In genomic region chr22:49590381-49590780, GRCh38 we compare ENCODE assay signal across 16 cellular contexts.
DNase-seq lines count a peak whose midpoint lies in the region; ATAC-seq, FAIRE-seq and TF ChIP-seq lines count a peak whose summit lies in the region.
"Had no signal": no experiment of that assay in that cellular context is flagged by ENCODE, and none has a peak within 500 bp of the region (broad histone marks: within the 10 kb centered on the region; RNA-seq: fewer than 3 reads in every experiment).

No MANE protein-coding gene starts in this region.

- peaks cover 2 to 3% of the 10 kb centered on the region in 2 donors for H3K9me3 ChIP-seq in kidney (ENCODE audit: control insufficient read depth in 1 of 2, low read length in 2 of 2)
- no peaks in the 10 kb centered on the region for H3K9me3 ChIP-seq in upper lobe of right lung
- H3K9me3 ChIP-seq in stomach = no peaks in the 10 kb centered on the region

- TF ChIP-seq POLR2A in stomach (IDR thresholded peaks at IDR 0.05) = no peak

- H3K27ac ChIP-seq in kidney (ENCODE audit: low read depth in 2 of 2, low read length in 2 of 2) = no peak overlapping the region
- no peak overlapping the region for H3K27ac ChIP-seq in upper lobe of right lung
- H3K27ac ChIP-seq in stomach = no peak overlapping the region
- H3K27ac ChIP-seq: GM23248 had no signal

- CTCF ChIA-PET in WTC11 (lab: Charles Lee) = interaction anchor here (0.6 to 0.9 kb wide), 2 partner anchors 112 to 285 kb away, joined by 3 read pairs; no protein-coding TSS in a partner anchor

- TF ChIP-seq EP300 in stomach (IDR thresholded peaks at IDR 0.05) = no peak

- H3K27me3 Mint-ChIP-seq in WTC11 (ENCODE audit: low read depth) (peaks cover 3% of the 10 kb centered on the region; the same call in 1 of the 2 replicates), neural crest cell (ENCODE audit: low read depth) (no peaks in the 10 kb centered on the region)
- H3K27me3 Mint-ChIP-seq: B cell; CD4-positive, alpha-beta T cell had no signal

- H3K9ac ChIP-seq in kidney (ENCODE audit: low read length in 2 of 2) = no peak overlapping the region
- H3K9ac ChIP-seq: GM23248 had no signal

- H3K9me3 Mint-ChIP-seq in WTC11 = peaks cover 7% of the 10 kb centered on the region
- H3K9me3 Mint-ChIP-seq in neural crest cell = no peaks in the 10 kb centered on the region
- H3K9me3 Mint-ChIP-seq: CD4-positive, alpha-beta T cell had no signal

- ATAC-seq in WTC11 (no peak), upper lobe of right lung (no peak)

- H3K36me3 ChIP-seq in kidney (ENCODE audit: control insufficient read depth in 1 of 2, insufficient read depth in 2 of 2, low read length in 2 of 2) (no peaks in the 10 kb centered on the region), upper lobe of right lung (no peaks in the 10 kb centered on the region), stomach (no peaks in the 10 kb centered on the region)

- H3K4me1 Mint-ChIP-seq in WTC11 = peaks cover 10% of the 10 kb centered on the region
- no peaks in the 10 kb centered on the region for H3K4me1 Mint-ChIP-seq in neural crest cell

- FAIRE-seq in kidney (lab: Jason Lieb, UNC) = no peak
- FAIRE-seq in frontal cortex (lab: Jason Lieb, UNC) = no peak
- FAIRE-seq: A204.1, GM12891, H54 had no signal

- no peak for TF ChIP-seq CTCF in WTC11 (IDR thresholded peaks at IDR 0.05)
- no peak for TF ChIP-seq CTCF in kidney (IDR thresholded peaks at IDR 0.05; ENCODE audit: borderline replicate concordance, extremely low read depth, insufficient read depth)
- no peak for TF ChIP-seq CTCF in neural crest cell (conservative IDR thresholded peaks at IDR 0.05)
- TF ChIP-seq CTCF in upper lobe of right lung (IDR thresholded peaks at IDR 0.05) = no peak
- TF ChIP-seq CTCF in stomach (IDR thresholded peaks at IDR 0.05) = no peak

- H3K4me3 ChIP-seq in kidney (ENCODE audit: low read length in 2 of 2) (no peak overlapping the region), upper lobe of right lung (no peak overlapping the region), stomach (no peak overlapping the region)
- H3K4me3 ChIP-seq: GM23248 had no signal

- intact Hi-C loops in kidney (cut with DNase I) (no loop called here), upper lobe of right lung (cut with DNase I) (no loop called here), stomach (cut with DNase I; ENCODE audit: low total_unique reads) (no loop called here)

- H3K36me3 Mint-ChIP-seq in WTC11 (no peaks in the 10 kb centered on the region; the same call in 1 of the 2 replicates), neural crest cell (ENCODE audit: low read depth) (no peaks in the 10 kb centered on the region)

- H3K4me1 ChIP-seq in kidney (ENCODE audit: control insufficient read depth in 1 of 2, insufficient read depth in 1 of 2, low read depth in 1 of 2, low read length in 2 of 2) = no peaks in the 10 kb centered on the region
- H3K4me1 ChIP-seq in upper lobe of right lung = peaks cover 7% of the 10 kb centered on the region
- no peaks in the 10 kb centered on the region for H3K4me1 ChIP-seq in stomach

- POLR2A ChIA-PET in WTC11 (lab: Charles Lee) = no interaction called here

- 82 to 89% (median 86%) methylated on average over 15 to 17 of the region's 17 CpGs for WGBS in stomach, 5 donors

- H3K4me3 Mint-ChIP-seq in WTC11 = no peak overlapping the region
- no peak overlapping the region for H3K4me3 Mint-ChIP-seq in neural crest cell
- H3K4me3 Mint-ChIP-seq: B cell; CD4-positive, alpha-beta T cell had no signal

- H3K27ac Mint-ChIP-seq in WTC11 (no peak overlapping the region), neural crest cell (ENCODE audit: unreplicated experiment) (peak overlapping the region; percentile 43)
- H3K27ac Mint-ChIP-seq: B cell; CD4-positive, alpha-beta T cell had no signal

- peak; percentile 9 for DNase-seq in WTC11 (ENCODE audit: low spot score)
- DNase-seq in kidney = peak; percentile 37
- DNase-seq in neural crest cell (ENCODE audit: low read depth, low spot score) = no peak
- peak; percentile 46 for DNase-seq in upper lobe of right lung
- no peak for DNase-seq in stomach
- no peak for DNase-seq in DMS 273 treated with DMSO at 0.1 percent for 48 hours (lab: John Stamatoyannopoulos, UW)
- DNase-seq in frontal cortex (ENCODE audit: low spot score in 2 of 2) = no peak
- DNase-seq: C1 segment of cervical spinal cord, Calu3, DMS79, GM23248 had no signal

- H3K27me3 ChIP-seq in upper lobe of right lung (no peaks in the 10 kb centered on the region), stomach (peaks cover 0 to 10% (median 0%) of the 10 kb centered on the region in 3 donors)

TF ChIP-seq in WTC11, 78 proteins besides CTCF, POLR2A, EP300 and RAD21:
- TF ChIP-seq NR2C2 (CRISPR knock-in tag; IDR thresholded peaks at IDR 0.05) (no peak), FOXP1 (CRISPR knock-in tag; IDR thresholded peaks at IDR 0.05; ENCODE audit: borderline replicate concordance) (no peak), USF2 (CRISPR knock-in tag; IDR thresholded peaks at IDR 0.05) (no peak), JUN (CRISPR knock-in tag; IDR thresholded peaks at IDR 0.05) (no peak), MXD4 (CRISPR knock-in tag; IDR thresholded peaks at IDR 0.05; ENCODE audit: borderline replicate concordance) (no peak), ESRRA (CRISPR knock-in tag; IDR thresholded peaks at IDR 0.05; ENCODE audit: borderline replicate concordance) (no peak), E2F4 (CRISPR knock-in tag; IDR thresholded peaks at IDR 0.05; ENCODE audit: borderline replicate concordance, low read depth) (no peak), GTF2I (CRISPR knock-in tag; conservative IDR thresholded peaks at IDR 0.05) (no peak), NFYB (CRISPR knock-in tag; conservative IDR thresholded peaks at IDR 0.05; ENCODE audit: low read depth) (no peak), TCF7 (CRISPR knock-in tag; IDR thresholded peaks at IDR 0.05; ENCODE audit: low read depth) (no peak), MLX (CRISPR knock-in tag; IDR thresholded peaks at IDR 0.05) (no peak), ZNF416 (CRISPR knock-in tag; IDR thresholded peaks at IDR 0.05) (no peak)
- TF ChIP-seq, protein P1, sequence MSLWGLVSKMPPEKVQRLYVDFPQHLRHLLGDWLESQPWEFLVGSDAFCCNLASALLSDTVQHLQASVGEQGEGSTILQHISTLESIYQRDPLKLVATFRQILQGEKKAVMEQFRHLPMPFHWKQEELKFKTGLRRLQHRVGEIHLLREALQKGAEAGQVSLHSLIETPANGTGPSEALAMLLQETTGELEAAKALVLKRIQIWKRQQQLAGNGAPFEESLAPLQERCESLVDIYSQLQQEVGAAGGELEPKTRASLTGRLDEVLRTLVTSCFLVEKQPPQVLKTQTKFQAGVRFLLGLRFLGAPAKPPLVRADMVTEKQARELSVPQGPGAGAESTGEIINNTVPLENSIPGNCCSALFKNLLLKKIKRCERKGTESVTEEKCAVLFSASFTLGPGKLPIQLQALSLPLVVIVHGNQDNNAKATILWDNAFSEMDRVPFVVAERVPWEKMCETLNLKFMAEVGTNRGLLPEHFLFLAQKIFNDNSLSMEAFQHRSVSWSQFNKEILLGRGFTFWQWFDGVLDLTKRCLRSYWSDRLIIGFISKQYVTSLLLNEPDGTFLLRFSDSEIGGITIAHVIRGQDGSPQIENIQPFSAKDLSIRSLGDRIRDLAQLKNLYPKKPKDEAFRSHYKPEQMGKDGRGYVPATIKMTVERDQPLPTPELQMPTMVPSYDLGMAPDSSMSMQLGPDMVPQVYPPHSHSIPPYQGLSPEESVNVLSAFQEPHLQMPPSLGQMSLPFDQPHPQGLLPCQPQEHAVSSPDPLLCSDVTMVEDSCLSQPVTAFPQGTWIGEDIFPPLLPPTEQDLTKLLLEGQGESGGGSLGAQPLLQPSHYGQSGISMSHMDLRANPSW (CRISPR knock-in tag; conservative IDR thresholded peaks at IDR 0.05; ENCODE audit: low read depth) = no peak
TF ChIP-seq in WTC11: peak in this region for 0.

Comparison
In these comparisons a context has a peak if more than half of its experiments do, and no peak if none do; other contexts are left out.
1. DNase-seq: peak in WTC11 (single experiment), kidney (single experiment) and upper lobe of right lung (single experiment); none in neural crest cell (single experiment), stomach (single experiment), DMS 273 treated with DMSO at 0.1 percent for 48 hours (single experiment) and frontal cortex (0 of 2).